7 cellular contexts compared by ENCODE assay signal in genomic region chr10:52951819-52952218, GRCh38.
DNase-seq lines count a peak whose midpoint lies in the region; ATAC-seq and TF ChIP-seq lines count a peak whose summit lies in the region.

No MANE protein-coding gene starts in this region.

- peak; percentile 74 for TF ChIP-seq CTCF in liver (IDR thresholded peaks at IDR 0.05; ENCODE audit: low read depth, low read length, missing input control)

- no peaks in the 10 kb centered on the region for H3K4me1 ChIP-seq in adipocyte (ENCODE audit: control insufficient read depth, insufficient read depth, low read length)
- no peaks in the 10 kb centered on the region for H3K4me1 ChIP-seq in liver (ENCODE audit: control insufficient read depth in 4 of 4, insufficient read depth in 4 of 4, low read length in 3 of 4)

- H3K27ac Mint-ChIP-seq in activated T-cell treated with anti-CD3 and anti-CD28 coated beads, Interleukin-2, amount 50 U/mL, for 72 hours: no peak overlapping the region

- peak; percentile 50 for DNase-seq in HT1080 (ENCODE audit: low read depth)
- DNase-seq in adipocyte (ENCODE audit: low read depth): peak; percentile 31
- DNase-seq in activated T-cell treated with anti-CD3 and anti-CD28 coated beads, Interleukin-2, amount 50 U/mL, for 72 hours: no peak
- DNase-seq in activated naive CD4-positive, alpha-beta T cell (lab: John Stamatoyannopoulos, UW): no peak

- H3K27me3 Mint-ChIP-seq in activated T-cell treated with anti-CD3 and anti-CD28 coated beads, Interleukin-2, amount 50 U/mL, for 72 hours (ENCODE audit: low read depth): no peaks in the 10 kb centered on the region

- H3K4me3 ChIP-seq in adipocyte (ENCODE audit: low read length) (no peak overlapping the region), liver (ENCODE audit: low read depth in 1 of 3, low read length in 3 of 3) (no peak overlapping the region)

- TF ChIP-seq RAD21 in liver (IDR thresholded peaks at IDR 0.05): peak; percentile 91

- H3K9me3 ChIP-seq in adipocyte (ENCODE audit: control insufficient read depth, low read length): no peaks in the 10 kb centered on the region
- H3K9me3 ChIP-seq in liver (ENCODE audit: control insufficient read depth in 4 of 4, low read length in 3 of 4): no peaks in the 10 kb centered on the region

- 20% methylated on average over 5 of the region's 5 CpGs for WGBS in liver

- H3K9ac ChIP-seq in adipocyte (ENCODE audit: low read length) (no peak overlapping the region), liver (ENCODE audit: low read depth in 1 of 2, low read length in 2 of 2) (no peak overlapping the region)

- H3K36me3 Mint-ChIP-seq in activated T-cell treated with anti-CD3 and anti-CD28 coated beads, Interleukin-2, amount 50 U/mL, for 72 hours (ENCODE audit: insufficient read depth in 2 of 2): no peaks in the 10 kb centered on the region

- H3K9me3 Mint-ChIP-seq in activated T-cell treated with anti-CD3 and anti-CD28 coated beads, Interleukin-2, amount 50 U/mL, for 72 hours: peaks cover 0 to 11% of the 10 kb centered on the region in 2 donors

- H3K4me3 Mint-ChIP-seq in activated T-cell treated with anti-CD3 and anti-CD28 coated beads, Interleukin-2, amount 50 U/mL, for 72 hours: no peak overlapping the region

- H3K4me1 Mint-ChIP-seq in activated T-cell treated with anti-CD3 and anti-CD28 coated beads, Interleukin-2, amount 50 U/mL, for 72 hours (ENCODE audit: low read depth): no peaks in the 10 kb centered on the region

- no peak overlapping the region for H3K27ac ChIP-seq in liver (ENCODE audit: low read depth in 1 of 2, low read length in 2 of 2)

- peak; percentile 98 for ATAC-seq in GM18502 (IDR thresholded peaks at IDR 0.05; ENCODE audit: poor library complexity, unreplicated experiment)
- ATAC-seq in GM21717 (IDR thresholded peaks at IDR 0.05; ENCODE audit: unreplicated experiment): peak; percentile 95
- ATAC-seq in activated T-cell treated with anti-CD3 and anti-CD28 coated beads, Interleukin-2, amount 50 U/mL, for 72 hours (replicated peaks in 1 of 2): no peak

- H3K27me3 ChIP-seq in adipocyte (replicated peaks; ENCODE audit: control insufficient read depth, insufficient read depth, low read length) (peaks cover 28% of the 10 kb centered on the region), liver (ENCODE audit: control insufficient read depth in 4 of 4, insufficient read depth in 4 of 4, low read length in 3 of 4) (no peaks in the 10 kb centered on the region)

- H3K36me3 ChIP-seq in adipocyte (ENCODE audit: control insufficient read depth, insufficient read depth, low read length, severe bottlenecking): no peaks in the 10 kb centered on the region
- H3K36me3 ChIP-seq in liver (ENCODE audit: control insufficient read depth in 4 of 4, insufficient read depth in 3 of 4, low read depth in 1 of 4, low read length in 3 of 4): no peaks in the 10 kb centered on the region

TF ChIP-seq in liver, 16 proteins besides CTCF, POLR2A, EP300 and RAD21:
- TF ChIP-seq FOXA1 (IDR thresholded peaks at IDR 0.05) (no peak), HNF4G (IDR thresholded peaks at IDR 0.05) (no peak), NR2F2 (IDR thresholded peaks at IDR 0.05) (no peak), JUND (IDR thresholded peaks at IDR 0.05) (no peak)
TF ChIP-seq in liver: peak in this region for 0.

Comparison
In these comparisons a context has a peak if more than half of its experiments do, and no peak if none do; other contexts are left out.
1. ATAC-seq: peak in GM18502 (single experiment) and GM21717 (single experiment); none in activated T-cell treated with anti-CD3 and anti-CD28 coated beads, Interleukin-2, amount 50 U/mL, for 72 hours (0 of 2).
2. DNase-seq: peak in HT1080 (single experiment) and adipocyte (single experiment); none in activated T-cell treated with anti-CD3 and anti-CD28 coated beads, Interleukin-2, amount 50 U/mL, for 72 hours (0 of 2) and activated naive CD4-positive, alpha-beta T cell (0 of 4).